ENCODE assay signal across 2 cellular contexts in the genomic region with DNA sequence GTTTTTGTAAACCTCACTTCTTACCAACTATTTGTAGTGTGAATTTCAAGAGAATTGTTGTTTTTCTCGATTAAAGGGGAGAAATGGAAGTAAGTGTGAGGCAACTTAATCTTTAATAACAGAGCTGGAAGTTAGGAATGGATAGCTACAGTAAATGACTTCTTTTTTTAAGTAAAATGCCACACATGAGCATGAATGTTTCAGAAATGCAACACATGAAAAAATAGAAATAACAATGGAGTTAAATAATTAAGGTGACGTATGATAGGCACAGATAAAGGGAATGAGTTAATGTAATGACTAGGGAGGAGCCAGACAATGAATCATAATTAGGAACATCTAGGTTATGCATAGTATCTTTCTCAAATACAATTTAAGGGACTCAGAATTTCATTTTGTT.
TF ChIP-seq lines count a peak whose summit lies in the region.

No MANE protein-coding gene starts in this region.

TF ChIP-seq in IMR-90, 13 proteins besides CTCF, POLR2A, EP300 and RAD21:
- TF ChIP-seq, protein P1, sequence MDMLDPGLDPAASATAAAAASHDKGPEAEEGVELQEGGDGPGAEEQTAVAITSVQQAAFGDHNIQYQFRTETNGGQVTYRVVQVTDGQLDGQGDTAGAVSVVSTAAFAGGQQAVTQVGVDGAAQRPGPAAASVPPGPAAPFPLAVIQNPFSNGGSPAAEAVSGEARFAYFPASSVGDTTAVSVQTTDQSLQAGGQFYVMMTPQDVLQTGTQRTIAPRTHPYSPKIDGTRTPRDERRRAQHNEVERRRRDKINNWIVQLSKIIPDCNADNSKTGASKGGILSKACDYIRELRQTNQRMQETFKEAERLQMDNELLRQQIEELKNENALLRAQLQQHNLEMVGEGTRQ (IDR thresholded peaks at IDR 0.05; ENCODE audit: low read depth, low read length) = no peak
- TF ChIP-seq NFE2L2 (IDR thresholded peaks at IDR 0.05; ENCODE audit: low read depth, low read length) (no peak), CHD1 (IDR thresholded peaks at IDR 0.05; ENCODE audit: low read depth, low read length) (no peak), RCOR1 (IDR thresholded peaks at IDR 0.05; ENCODE audit: insufficient replicate concordance, low read length) (no peak), MAFK (IDR thresholded peaks at IDR 0.05; ENCODE audit: low read depth, low read length) (no peak), FOS (IDR thresholded peaks at IDR 0.05; ENCODE audit: low read depth, low read length) (no peak), MAZ (IDR thresholded peaks at IDR 0.05; ENCODE audit: borderline replicate concordance, low read depth, low read length) (no peak), MXI1 (IDR thresholded peaks at IDR 0.05; ENCODE audit: borderline replicate concordance, low read depth, low read length) (no peak), CEBPB (IDR thresholded peaks at IDR 0.05; ENCODE audit: low read depth, low read length) (no peak), BHLHE40 (IDR thresholded peaks at IDR 0.05; ENCODE audit: low read depth, low read length) (no peak), SMC3 (IDR thresholded peaks at IDR 0.05; ENCODE audit: low read depth, low read length) (no peak), RFX5 (IDR thresholded peaks at IDR 0.05; ENCODE audit: low read depth, low read length) (no peak)
- TF ChIP-seq, protein P2, sequence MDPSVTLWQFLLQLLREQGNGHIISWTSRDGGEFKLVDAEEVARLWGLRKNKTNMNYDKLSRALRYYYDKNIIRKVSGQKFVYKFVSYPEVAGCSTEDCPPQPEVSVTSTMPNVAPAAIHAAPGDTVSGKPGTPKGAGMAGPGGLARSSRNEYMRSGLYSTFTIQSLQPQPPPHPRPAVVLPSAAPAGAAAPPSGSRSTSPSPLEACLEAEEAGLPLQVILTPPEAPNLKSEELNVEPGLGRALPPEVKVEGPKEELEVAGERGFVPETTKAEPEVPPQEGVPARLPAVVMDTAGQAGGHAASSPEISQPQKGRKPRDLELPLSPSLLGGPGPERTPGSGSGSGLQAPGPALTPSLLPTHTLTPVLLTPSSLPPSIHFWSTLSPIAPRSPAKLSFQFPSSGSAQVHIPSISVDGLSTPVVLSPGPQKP (IDR thresholded peaks at IDR 0.05; ENCODE audit: borderline replicate concordance, low read depth, low read length) = no peak

TF ChIP-seq in GM12878, 131 proteins besides CTCF, POLR2A, EP300 and RAD21:
- TF ChIP-seq JUND (IDR thresholded peaks at IDR 0.05; ENCODE audit: low read depth, low read length) = no peak
- TF ChIP-seq RBBP5 (conservative IDR thresholded peaks at IDR 0.05) = no peak
- TF ChIP-seq ATF7 (IDR thresholded peaks at IDR 0.05; ENCODE audit: low read depth) = 0 out of 2 replicates have a peak, but pooled peaks have one; percentile 31
- TF ChIP-seq SRF (IDR thresholded peaks at IDR 0.05; ENCODE audit: low read depth in 2 of 2, low read length in 2 of 2) = no peak
